In the genomic region with DNA sequence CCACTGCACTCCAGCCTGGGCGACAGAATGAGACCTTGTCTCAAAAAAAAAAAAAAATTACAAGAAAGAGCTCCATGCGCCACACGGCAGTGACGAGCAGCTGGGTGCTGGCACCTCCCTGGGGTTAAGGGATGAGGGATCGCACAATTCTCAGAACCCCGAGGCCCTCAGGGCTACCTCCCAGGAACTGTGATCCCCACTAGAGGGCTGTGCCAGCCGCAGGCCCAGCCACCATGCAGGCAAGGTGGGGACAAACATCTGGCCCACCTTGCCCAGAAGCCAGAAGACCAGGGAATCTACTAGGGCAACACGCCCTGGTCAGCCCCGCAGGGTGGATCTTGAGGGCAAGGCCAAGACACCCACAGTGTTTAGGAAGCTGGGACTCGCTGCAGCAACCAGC, we compare ENCODE assay signal across 37 cellular contexts. TPM values are rescaled to one million over a fixed set of nuclear protein-coding genes. Genes with fewer than 3 reads are reported as not detected.
"Had no signal": no experiment of that assay in that cellular context is flagged by ENCODE, and none has a peak within 500 bp of the region (broad histone marks: within the 10 kb centered on the region; RNA-seq: fewer than 3 reads in every experiment).

No MANE protein-coding gene starts in this region.

- H3K4me3 Mint-ChIP-seq: activated CD4-positive, alpha-beta memory T cell treated with anti-CD3 and anti-CD28 coated beads for 36 hours; activated naive CD4-positive, alpha-beta T cell treated with anti-CD3 and anti-CD28 coated beads, Interleukin-2, amount 10 ng/mL, durations not matched to agents 7 days and 5 days; activated naive CD8-positive, alpha-beta T cell; activated naive CD8-positive, alpha-beta T cell treated with anti-CD3 and anti-CD28 coated beads, Interleukin-2, amount 50 U/mL, for 24 hours; activated T-cell treated with anti-CD3 and anti-CD28 coated beads, Interleukin-2, amount 50 U/mL, for 4 hours; activated T-helper 1 cell treated with anti-CD3 and anti-CD28 coated beads, Interleukin-12 subunit alpha, Interleukin-12 subunit beta, Interleukin-2, Interleukin-4 antibody, amounts not matched to agents 30 ng/mL and 10 ng/mL and 1 ng/mL, durations not matched to agents 14 hours and 24 hours and 36 hours; brain; T-helper 1 cell treated with Interleukin-12 subunit alpha and Interleukin-12 subunit beta and Interleukin-4 antibody, amounts not matched to agents 30 μg/mL and 1 μg/mL, for 36 hours; T-helper 2 cell treated with Interferon-gamma antibody and Interleukin-4, amounts not matched to agents 5 μg/mL and 100 μg/mL, for 36 hours; WTC11 had no signal

- H3K27me3 Mint-ChIP-seq: activated CD4-positive, alpha-beta memory T cell treated with anti-CD3 and anti-CD28 coated beads for 36 hours; activated naive CD8-positive, alpha-beta T cell; activated naive CD8-positive, alpha-beta T cell treated with anti-CD3 and anti-CD28 coated beads, Interleukin-2, amount 50 U/mL, for 24 hours had no signal

- ATAC-seq: activated CD4-positive, CD25-positive, alpha-beta regulatory T cell treated with anti-CD3 and anti-CD28 coated beads, Interleukin-2, amount 50 U/mL, for 24 hours; activated naive CD8-positive, alpha-beta T cell treated with anti-CD3 and anti-CD28 coated beads, Interleukin-2, amount 50 U/mL, for 24 hours; activated T-cell treated with anti-CD3 and anti-CD28 coated beads, Interleukin-2, amount 50 U/mL, for 4 hours; WTC11 had no signal

- H3K9me3 ChIP-seq: MG63, SJCRH30 had no signal

- H3K27ac Mint-ChIP-seq: activated CD4-positive, alpha-beta memory T cell treated with anti-CD3 and anti-CD28 coated beads for 36 hours; activated naive CD4-positive, alpha-beta T cell treated with anti-CD3 and anti-CD28 coated beads, Interleukin-2, amount 10 ng/mL, durations not matched to agents 7 days and 5 days; activated naive CD8-positive, alpha-beta T cell; activated naive CD8-positive, alpha-beta T cell treated with anti-CD3 and anti-CD28 coated beads, Interleukin-2, amount 50 U/mL, for 24 hours; activated T-helper 1 cell treated with anti-CD3 and anti-CD28 coated beads, Interleukin-12 subunit alpha, Interleukin-12 subunit beta, Interleukin-2, Interleukin-4 antibody, amounts not matched to agents 30 ng/mL and 10 ng/mL and 1 ng/mL, durations not matched to agents 14 hours and 24 hours and 36 hours; brain; T-helper 1 cell treated with Interleukin-12 subunit alpha and Interleukin-12 subunit beta and Interleukin-4 antibody, amounts not matched to agents 30 μg/mL and 1 μg/mL, for 36 hours; T-helper 2 cell treated with Interferon-gamma antibody and Interleukin-4, amounts not matched to agents 5 μg/mL and 100 μg/mL, for 36 hours; WTC11 had no signal

- FAIRE-seq: bronchial epithelial cell, TTC549 had no signal

- H3K4me1 Mint-ChIP-seq: WTC11 had no signal

- H3K27ac ChIP-seq: SJCRH30, SK-N-MC had no signal

- H3K9me3 Mint-ChIP-seq: activated CD4-positive, alpha-beta memory T cell treated with anti-CD3 and anti-CD28 coated beads for 36 hours; activated naive CD4-positive, alpha-beta T cell treated with anti-CD3 and anti-CD28 coated beads, Interleukin-2, amount 10 ng/mL, durations not matched to agents 7 days and 5 days; activated naive CD8-positive, alpha-beta T cell treated with anti-CD3 and anti-CD28 coated beads, Interleukin-2, amount 50 U/mL, for 24 hours; activated T-cell treated with anti-CD3 and anti-CD28 coated beads, Interleukin-2, amount 50 U/mL, for 4 hours; activated T-helper 1 cell treated with anti-CD3 and anti-CD28 coated beads, Interleukin-12 subunit alpha, Interleukin-12 subunit beta, Interleukin-2, Interleukin-4 antibody, amounts not matched to agents 30 ng/mL and 10 ng/mL and 1 ng/mL, durations not matched to agents 14 hours and 24 hours and 36 hours; brain; T-helper 1 cell treated with Interleukin-12 subunit alpha and Interleukin-12 subunit beta and Interleukin-4 antibody, amounts not matched to agents 30 μg/mL and 1 μg/mL, for 36 hours; T-helper 2 cell treated with Interferon-gamma antibody and Interleukin-4, amounts not matched to agents 5 μg/mL and 100 μg/mL, for 36 hours had no signal

- H3K27me3 ChIP-seq: MG63, SJCRH30 had no signal

- H3K36me3 ChIP-seq: MG63, SJCRH30 had no signal

- H3K36me3 Mint-ChIP-seq: activated CD4-positive, alpha-beta memory T cell treated with anti-CD3 and anti-CD28 coated beads for 36 hours; activated naive CD4-positive, alpha-beta T cell treated with anti-CD3 and anti-CD28 coated beads, Interleukin-2, amount 10 ng/mL, durations not matched to agents 7 days and 5 days; activated naive CD8-positive, alpha-beta T cell; brain; WTC11 had no signal

- DNase-seq: activated CD4-positive, alpha-beta memory T cell treated with anti-CD3 and anti-CD28 coated beads for 36 hours; activated CD4-positive, alpha-beta T cell treated with anti-CD3 and anti-CD28 coated beads for 4 hours; activated CD4-positive, alpha-beta T cell treated with anti-CD3 and anti-CD28 coated beads, Interleukin-2, amount 50 U/mL, for 1 hour; activated CD8-positive, alpha-beta memory T cell treated with anti-CD3 and anti-CD28 coated beads, Interleukin-2, amount 50 U/mL, for 4 hours; activated effector memory CD4-positive, alpha-beta T cell treated with Interleukin-2 at 50 U/mL for 16 hours; activated naive CD4-positive, alpha-beta T cell treated with anti-CD3 and anti-CD28 coated beads, Interleukin-2, amount 10 ng/mL, durations not matched to agents 7 days and 5 days; activated naive CD8-positive, alpha-beta T cell treated with anti-CD3 and anti-CD28 coated beads, Interleukin-2, amount 50 U/mL, for 24 hours; activated T-cell treated with anti-CD3 and anti-CD28 coated beads for 4 hours; activated T-cell treated with anti-CD3 and anti-CD28 coated beads, Interleukin-2, amount 50 U/mL, for 4 hours; anterior cingulate cortex; caudate nucleus; cerebellar nuclear complex; Kasumi-1; KG1; MG63; NCI-H1048; NCI-H1436 treated with DMSO at 0.1 percent for 48 hours; NCI-H1694 treated with DMSO at 0.1 percent for 48 hours; NCI-H2029; NCI-H345; NCI-H510A; NCI-H526; NCI-H748 treated with DMSO at 0.1 percent for 48 hours; NK-92 treated with Interleukin-12 subunit alpha and Interleukin-12 subunit beta, amount 100 ng/mL, for 24 hours; OCI-M1; SHP77; SJCRH30 had no signal

- H3K4me1 ChIP-seq: SJCRH30 had no signal

- H3K4me3 ChIP-seq: MG63, SJCRH30, SK-N-MC had no signal

RNA-seq across cellular contexts. Expression of a gene that starts 6.6 kb away (rescaled TPM):
- total RNA-seq: activated T-cell treated with anti-CD3 and anti-CD28 coated beads, Interleukin-2, amount 50 U/mL, for 4 hours; bronchial epithelial cell; SJCRH30; WTC11 had no signal
